In the genomic region with DNA sequence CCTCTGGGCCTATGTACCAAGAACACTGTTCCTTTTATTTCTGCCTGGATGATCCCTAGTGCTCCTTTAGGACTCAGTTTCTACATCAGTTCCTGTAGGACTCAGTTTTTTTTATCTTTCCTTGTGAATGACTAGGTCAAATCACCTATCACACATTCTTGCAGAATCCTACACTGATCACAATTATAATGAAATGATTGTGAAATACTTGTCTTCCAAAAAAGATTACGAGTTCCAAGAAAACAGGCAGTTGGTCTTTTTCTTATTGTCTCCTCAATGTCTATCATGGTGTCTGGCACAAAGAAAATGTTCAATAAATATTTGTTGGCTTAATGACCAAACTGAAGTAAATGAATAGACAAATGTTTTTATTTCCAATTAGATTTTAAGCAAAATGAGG, we compare ENCODE assay signal across 28 cellular contexts.
"Had no signal": no experiment of that assay in that cellular context is flagged by ENCODE, and none has a peak within 500 bp of the region (broad histone marks: within the 10 kb centered on the region; RNA-seq: fewer than 3 reads in every experiment).

No MANE protein-coding gene starts in this region.

- DNase-seq: colonic mucosa; cortex of kidney; dermis blood vessel endothelial cell; dorsolateral prefrontal cortex; effector CD4-positive, alpha-beta T cell; effector CD8-positive, alpha-beta T cell; effector memory CD4-positive, alpha-beta T cell; effector memory CD8-positive, alpha-beta T cell; endodermal cell; erythroblast; esophagus squamous epithelium; foreskin fibroblast; foreskin keratinocyte; foreskin melanocyte; gastrocnemius medialis; glutamatergic neuron; head of caudate nucleus; heart left ventricle; heart right ventricle had no signal

- H3K9me3 ChIP-seq: colonic mucosa, esophagus muscularis mucosa, esophagus squamous epithelium, gastrocnemius medialis, gastroesophageal sphincter, heart left ventricle had no signal

- H3K4me1 ChIP-seq: colonic mucosa, esophagus muscularis mucosa, esophagus squamous epithelium, foreskin keratinocyte, gastrocnemius medialis, gastroesophageal sphincter, heart left ventricle, heart right ventricle had no signal

- ATAC-seq: effector memory CD8-positive, alpha-beta T cell; esophagus mucosa; foreskin keratinocyte; gastrocnemius medialis; gastroesophageal sphincter; heart left ventricle; heart right ventricle had no signal

- H3K36me3 ChIP-seq: colonic mucosa, esophagus muscularis mucosa, esophagus squamous epithelium, gastrocnemius medialis, gastroesophageal sphincter, heart left ventricle, heart right ventricle had no signal

- H3K4me2 ChIP-seq: hepatocyte had no signal

- H3K79me2 ChIP-seq: hepatocyte had no signal

- H3K27me3 ChIP-seq: colonic mucosa, dorsolateral prefrontal cortex, esophagus muscularis mucosa, esophagus squamous epithelium, foreskin keratinocyte, gastrocnemius medialis, gastroesophageal sphincter, heart left ventricle, heart right ventricle, hepatocyte had no signal

- H2AFZ ChIP-seq: hepatocyte had no signal

- H3K27ac ChIP-seq: colonic mucosa, coronary artery, dorsolateral prefrontal cortex, epithelial cell of prostate, esophagus muscularis mucosa, esophagus squamous epithelium, foreskin keratinocyte, gastrocnemius medialis, gastroesophageal sphincter, heart left ventricle, heart right ventricle, hepatocyte had no signal

- FAIRE-seq: endometrium, endothelial cell of umbilical vein, frontal cortex had no signal

- H3K4me3 ChIP-seq: colonic mucosa, coronary artery, dorsolateral prefrontal cortex, esophagus muscularis mucosa, esophagus squamous epithelium, gastrocnemius medialis, gastroesophageal sphincter, heart left ventricle, heart right ventricle, hepatocyte had no signal
